17 cellular contexts compared by ENCODE assay signal in the genomic region with DNA sequence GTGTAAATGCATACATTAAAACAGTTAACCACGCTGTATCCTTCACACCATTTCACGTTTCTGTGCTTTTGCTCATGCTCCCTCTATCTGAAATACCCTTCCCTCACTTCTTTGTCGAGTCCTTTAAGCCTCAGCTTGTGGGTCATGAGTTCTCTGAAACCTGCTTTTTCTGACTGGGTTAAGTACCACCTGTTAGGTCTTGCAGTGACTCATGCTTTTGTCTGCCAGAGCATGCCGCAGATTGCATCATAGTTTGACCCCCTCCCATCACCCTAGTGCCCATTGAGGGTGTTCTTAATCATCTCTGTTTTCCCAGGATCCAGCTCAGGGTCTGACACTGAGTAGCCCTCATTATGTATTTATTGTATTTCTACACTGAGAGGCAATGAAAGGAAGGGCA.
DNase-seq lines count a peak whose midpoint lies in the region; ATAC-seq, FAIRE-seq and TF ChIP-seq lines count a peak whose summit lies in the region.
"Had no signal": no experiment of that assay in that cellular context is flagged by ENCODE, and none has a peak within 500 bp of the region (broad histone marks: within the 10 kb centered on the region; RNA-seq: fewer than 3 reads in every experiment).

No MANE protein-coding gene starts in this region.

- no peaks in the 10 kb centered on the region for H3K27me3 ChIP-seq in astrocyte (ENCODE audit: insufficient read depth, low read length)

- ATAC-seq in HG03280 (IDR thresholded peaks at IDR 0.05; ENCODE audit: unreplicated experiment) = no peak
- ATAC-seq in HG02610 (IDR thresholded peaks at IDR 0.05; ENCODE audit: unreplicated experiment) = no peak
- ATAC-seq: activated naive CD8-positive, alpha-beta T cell treated with anti-CD3 and anti-CD28 coated beads, Interleukin-2, amount 50 U/mL, for 24 hours had no signal

- no peak for TF ChIP-seq POLR2A in NB4 (IDR thresholded peaks at IDR 0.05; ENCODE audit: extremely low read depth, insufficient read length)

- H3K27ac Mint-ChIP-seq in astrocyte (ENCODE audit: unreplicated experiment) = peak overlapping the region; percentile 5
- H3K27ac Mint-ChIP-seq: activated naive CD8-positive, alpha-beta T cell treated with anti-CD3 and anti-CD28 coated beads, Interleukin-2, amount 50 U/mL, for 24 hours; HFFc6 had no signal

- no peaks in the 10 kb centered on the region for H3K4me1 ChIP-seq in astrocyte (ENCODE audit: insufficient read depth, low read length)

- H3K36me3 Mint-ChIP-seq in astrocyte (ENCODE audit: low read depth, unreplicated experiment) = no peaks in the 10 kb centered on the region

- no peak overlapping the region for H3K27ac ChIP-seq in astrocyte (ENCODE audit: low read depth, low read length)

- H3K4me1 Mint-ChIP-seq in astrocyte (ENCODE audit: low read depth, unreplicated experiment) = peaks cover 9% of the 10 kb centered on the region
- H3K4me1 Mint-ChIP-seq: activated naive CD8-positive, alpha-beta T cell treated with anti-CD3 and anti-CD28 coated beads, Interleukin-2, amount 50 U/mL, for 24 hours had no signal

- H3K27me3 Mint-ChIP-seq in astrocyte (ENCODE audit: low read depth, unreplicated experiment) = no peaks in the 10 kb centered on the region
- H3K27me3 Mint-ChIP-seq: activated naive CD8-positive, alpha-beta T cell treated with anti-CD3 and anti-CD28 coated beads, Interleukin-2, amount 50 U/mL, for 24 hours had no signal

- no peaks in the 10 kb centered on the region for H3K36me3 ChIP-seq in astrocyte (ENCODE audit: insufficient read depth, low read length)

- no peak for FAIRE-seq in astrocyte (lab: Jason Lieb, UNC)
- FAIRE-seq: RCC 7860, small intestine had no signal

- H3K9ac ChIP-seq in astrocyte (ENCODE audit: low read length) = no peak overlapping the region

- no peak overlapping the region for H2AFZ ChIP-seq in astrocyte (ENCODE audit: low read depth, low read length)

- DNase-seq in COLO668 (lab: John Stamatoyannopoulos, UW; ENCODE audit: unreplicated experiment) (peak; percentile 75), NB4 (ENCODE audit: low read depth) (peak; percentile 4), NCI-H2227 treated with DMSO at 0.1 percent for 48 hours (lab: John Stamatoyannopoulos, UW) (peak; percentile 49), astrocyte (ENCODE audit: low read depth) (no peak), D341Med (ENCODE audit: low spot score) (no peak), HUDEP-2 (lab: John Stamatoyannopoulos, UW; ENCODE audit: unreplicated experiment in 76 of 76) (no peak)
- DNase-seq: activated CD4-positive, alpha-beta T cell treated with anti-CD3 and anti-CD28 coated beads for 4 hours; activated naive CD8-positive, alpha-beta T cell treated with anti-CD3 and anti-CD28 coated beads, Interleukin-2, amount 50 U/mL, for 24 hours; cerebellar nuclear complex; HFFc6; kidney glomerular epithelial cell; small intestine; substantia nigra; T-helper 2 cell had no signal

- H3K79me2 ChIP-seq in astrocyte (ENCODE audit: insufficient read depth, low read length) = no peaks in the 10 kb centered on the region

- no peak overlapping the region for H3K4me2 ChIP-seq in astrocyte (ENCODE audit: low read length)

- H3K9me3 ChIP-seq in astrocyte (ENCODE audit: insufficient read depth, low read depth, low read length) = no peaks in the 10 kb centered on the region

- no peak overlapping the region for H3K4me3 ChIP-seq in NB4 (ENCODE audit: low read depth, low read length)
- no peak overlapping the region for H3K4me3 ChIP-seq in astrocyte (ENCODE audit: insufficient read depth, low read depth, low read length)

- no peak overlapping the region for H3K4me3 Mint-ChIP-seq in astrocyte (ENCODE audit: unreplicated experiment)
- H3K4me3 Mint-ChIP-seq: activated naive CD8-positive, alpha-beta T cell treated with anti-CD3 and anti-CD28 coated beads, Interleukin-2, amount 50 U/mL, for 24 hours; HFFc6 had no signal

- TF ChIP-seq CTCF in NB4 (IDR thresholded peaks at IDR 0.05; ENCODE audit: low read depth, low read length) (no peak), astrocyte (IDR thresholded peaks at IDR 0.05; ENCODE audit: insufficient read depth, low read depth, low read length) (no peak)

- no peaks in the 10 kb centered on the region for H4K20me1 ChIP-seq in astrocyte (ENCODE audit: insufficient read depth, low read length)

- H3K9me3 Mint-ChIP-seq in astrocyte (ENCODE audit: unreplicated experiment) = no peaks in the 10 kb centered on the region
- H3K9me3 Mint-ChIP-seq: activated naive CD8-positive, alpha-beta T cell treated with anti-CD3 and anti-CD28 coated beads, Interleukin-2, amount 50 U/mL, for 24 hours had no signal

Comparison
In these comparisons a context has a peak if more than half of its experiments do, and no peak if none do; other contexts are left out.
1. DNase-seq: peak in COLO668 (single experiment), NB4 (single experiment) and NCI-H2227 treated with DMSO at 0.1 percent for 48 hours (single experiment); none in astrocyte (single experiment), D341Med (single experiment) and HUDEP-2 (0 of 76).